8 cellular contexts compared by ENCODE assay signal in genomic region chr16:53503270-53503911, GRCh38. TPM values are rescaled to one million over a fixed set of nuclear protein-coding genes. Genes with fewer than 3 reads are reported as not detected.
DNase-seq lines count a peak whose midpoint lies in the region; ATAC-seq lines count a peak whose summit lies in the region.

No MANE protein-coding gene starts in this region.

- no peaks in the 10 kb centered on the region for H3K9me3 Mint-ChIP-seq in activated T-helper 17 cell treated with anti-CD3 and anti-CD28 coated beads, Interleukin-2, amount 50 U/mL, for 72 hours
- H3K9me3 Mint-ChIP-seq in naive B cell, result no peaks in the 10 kb centered on the region
- H3K9me3 Mint-ChIP-seq in stimulated activated effector memory CD8-positive, alpha-beta T cell treated with anti-CD3 and anti-CD28 coated beads, Interleukin-12 subunit alpha, Interleukin-12 subunit beta, amount 100 ng/mL, for 72 hours, result no peaks in the 10 kb centered on the region

- H3K36me3 Mint-ChIP-seq in activated T-helper 17 cell treated with anti-CD3 and anti-CD28 coated beads, Interleukin-2, amount 50 U/mL, for 72 hours (ENCODE audit: low read depth), result peaks cover 26% of the 10 kb centered on the region
- H3K36me3 Mint-ChIP-seq in naive B cell, result peaks cover 0 to under 1% of the 10 kb centered on the region in 2 donors
- H3K36me3 Mint-ChIP-seq in stimulated activated effector memory CD8-positive, alpha-beta T cell treated with anti-CD3 and anti-CD28 coated beads, Interleukin-12 subunit alpha, Interleukin-12 subunit beta, amount 100 ng/mL, for 72 hours, result peaks cover 17% of the 10 kb centered on the region

- H3K27me3 Mint-ChIP-seq in activated T-helper 17 cell treated with anti-CD3 and anti-CD28 coated beads, Interleukin-2, amount 50 U/mL, for 72 hours, result no peaks in the 10 kb centered on the region
- no peaks in the 10 kb centered on the region for H3K27me3 Mint-ChIP-seq in naive B cell

- ATAC-seq in activated T-helper 17 cell treated with anti-CD3 and anti-CD28 coated beads, Interleukin-2, amount 50 U/mL, for 72 hours (replicated peaks), result peak; percentile 93
- peak; percentile 88 to 89 for ATAC-seq in naive B cell (ENCODE audit: low read depth in 2 of 2)
- ATAC-seq in stimulated activated effector memory CD8-positive, alpha-beta T cell treated with anti-CD3 and anti-CD28 coated beads, Interleukin-12 subunit alpha, Interleukin-12 subunit beta, amount 100 ng/mL, for 72 hours, result peak; percentile 95

- H3K27ac Mint-ChIP-seq in activated T-helper 17 cell treated with anti-CD3 and anti-CD28 coated beads, Interleukin-2, amount 50 U/mL, for 72 hours, result peak overlapping the region; percentile 97
- H3K27ac Mint-ChIP-seq in naive B cell, result peak overlapping the region; percentile 83 to 98 (median 88)
- H3K27ac Mint-ChIP-seq in stimulated activated effector memory CD8-positive, alpha-beta T cell treated with anti-CD3 and anti-CD28 coated beads, Interleukin-12 subunit alpha, Interleukin-12 subunit beta, amount 100 ng/mL, for 72 hours, result peak overlapping the region; percentile 96

- peak; percentile 100 for DNase-seq in EH (ENCODE audit: low read depth)
- DNase-seq in GOT3 (lab: John Stamatoyannopoulos, UW), result peak; percentile 99
- peak; percentile 100 for DNase-seq in LHCN-M2 (ENCODE audit: low read depth)
- DNase-seq in RPMI7951 (ENCODE audit: low read depth), result peak; percentile 100
- peak; percentile 100 for DNase-seq in fibroblast of gingiva (ENCODE audit: low read depth)
- peak; percentile 100 for DNase-seq in naive B cell
- peak; percentile 97 to 99 for DNase-seq in stimulated activated effector memory CD8-positive, alpha-beta T cell treated with anti-CD3 and anti-CD28 coated beads, Interleukin-12 subunit alpha, Interleukin-12 subunit beta, amount 100 ng/mL, for 72 hours (ENCODE audit: low spot score in 2 of 2)

- peaks cover 34% of the 10 kb centered on the region for H3K4me1 Mint-ChIP-seq in activated T-helper 17 cell treated with anti-CD3 and anti-CD28 coated beads, Interleukin-2, amount 50 U/mL, for 72 hours
- H3K4me1 Mint-ChIP-seq in naive B cell, result peaks cover 23 to 34% (median 23%) of the 10 kb centered on the region in 3 donors
- H3K4me1 Mint-ChIP-seq in stimulated activated effector memory CD8-positive, alpha-beta T cell treated with anti-CD3 and anti-CD28 coated beads, Interleukin-12 subunit alpha, Interleukin-12 subunit beta, amount 100 ng/mL, for 72 hours, result peaks cover 34% of the 10 kb centered on the region

- H3K4me3 Mint-ChIP-seq in activated T-helper 17 cell treated with anti-CD3 and anti-CD28 coated beads, Interleukin-2, amount 50 U/mL, for 72 hours, result peak overlapping the region; percentile 90
- peak overlapping the region; percentile 86 to 98 (median 94) for H3K4me3 Mint-ChIP-seq in naive B cell
- H3K4me3 Mint-ChIP-seq in stimulated activated effector memory CD8-positive, alpha-beta T cell treated with anti-CD3 and anti-CD28 coated beads, Interleukin-12 subunit alpha, Interleukin-12 subunit beta, amount 100 ng/mL, for 72 hours, result peak overlapping the region; percentile 94

RNA-seq across cellular contexts. Expression of gene AKTIP, which starts 0.4 kb away (rescaled TPM):
- total RNA-seq in LHCN-M2 (2014; rRNA removed), result 10.4 and 13.6 TPM in 2 replicates
- polyA plus RNA-seq in LHCN-M2 (2012), result 13.4 TPM
- total RNA-seq in RPMI7951 (2014; rRNA removed; shearing (Covaris generic)), result 24.3 and 24.6 TPM in 2 replicates
- total RNA-seq in activated T-helper 17 cell treated with anti-CD3 and anti-CD28 coated beads, Interleukin-2, amount 50 U/mL, for 72 hours, result 10 to 100 TPM; 21.8 to 24.5 TPM
- 10 to 100 TPM; 11.6 to 17.9 (median 13.8) TPM for polyA plus RNA-seq in naive B cell (ENCODE audit: low read depth in 6 of 6)

Comparison
In these comparisons a context has a peak if more than half of its experiments do, and no peak if none do; other contexts are left out.
1. Peak in every context shown above with its lines: DNase-seq and ATAC-seq.